21 cellular contexts compared by ENCODE assay signal in genomic region chr12:90122716-90123115, GRCh38.
"Had no signal": no experiment of that assay in that cellular context is flagged by ENCODE, and none has a peak within 500 bp of the region (broad histone marks: within the 10 kb centered on the region; RNA-seq: fewer than 3 reads in every experiment).

No MANE protein-coding gene starts in this region.

- ATAC-seq: effector memory CD8-positive, alpha-beta T cell; left lobe of liver; mucosa of descending colon; naive thymus-derived CD4-positive, alpha-beta T cell; right lobe of liver; stimulated activated effector memory CD8-positive, alpha-beta T cell treated with anti-CD3 and anti-CD28 coated beads, Interleukin-12 subunit alpha, Interleukin-12 subunit beta, amount 100 ng/mL, for 72 hours had no signal

- H3K27me3 ChIP-seq: neural progenitor cell, right lobe of liver, testis, tibial artery had no signal

- DNase-seq: effector memory CD8-positive, alpha-beta T cell; mesenchymal stem cell; mucosa of descending colon; naive thymus-derived CD4-positive, alpha-beta T cell; right lobe of liver; stimulated activated CD4-positive, alpha-beta T cell treated with anti-CD3 and anti-CD28 coated beads, Interleukin-2, amount 100 ng/mL, for 24 hours; stimulated activated CD4-positive, alpha-beta T cell treated with anti-CD3 and anti-CD28 coated beads, Interleukin-4, amount 100 ng/mL, for 24 hours; stimulated activated naive CD4-positive, alpha-beta T cell treated with Interleukin-2 at 50 U/mL for 16 hours; substantia nigra; testis; tibial artery had no signal

- H3K4me2 ChIP-seq: neural progenitor cell had no signal

- H3K4me1 ChIP-seq: neural progenitor cell, parathyroid adenoma, prostate gland, right lobe of liver, testis, tibial artery had no signal

- H3K4me1 Mint-ChIP-seq: mesothelial cell of epicardium; neural progenitor cell; stimulated activated effector memory CD8-positive, alpha-beta T cell treated with anti-CD3 and anti-CD28 coated beads, Interleukin-12 subunit alpha, Interleukin-12 subunit beta, amount 100 ng/mL, for 72 hours had no signal

- H3K27ac ChIP-seq: coronary artery, neural progenitor cell, parathyroid adenoma, prostate gland, right lobe of liver, testis, tibial artery had no signal

- H3K36me3 ChIP-seq: prostate gland, right lobe of liver, tibial artery had no signal

- H3K27ac Mint-ChIP-seq: effector memory CD8-positive, alpha-beta T cell; mesothelial cell of epicardium; naive thymus-derived CD4-positive, alpha-beta T cell; nephron; neural progenitor cell; stimulated activated effector memory CD8-positive, alpha-beta T cell treated with anti-CD3 and anti-CD28 coated beads, Interleukin-12 subunit alpha, Interleukin-12 subunit beta, amount 100 ng/mL, for 72 hours; type B pancreatic cell had no signal

- H3K4me3 Mint-ChIP-seq: effector memory CD8-positive, alpha-beta T cell; mesothelial cell of epicardium; naive thymus-derived CD4-positive, alpha-beta T cell; nephron; neural progenitor cell; stimulated activated effector memory CD8-positive, alpha-beta T cell treated with anti-CD3 and anti-CD28 coated beads, Interleukin-12 subunit alpha, Interleukin-12 subunit beta, amount 100 ng/mL, for 72 hours; type B pancreatic cell had no signal

- H3K27me3 Mint-ChIP-seq: type B pancreatic cell had no signal

- H3K4me3 ChIP-seq: coronary artery, lung, mucosa of descending colon, neural progenitor cell, prostate gland, right lobe of liver, testis, tibial artery had no signal

- H3K9ac ChIP-seq: neural progenitor cell, parathyroid adenoma had no signal

- H3K9me3 ChIP-seq: prostate gland, testis had no signal
